ENCODE assay signal across 15 cellular contexts in genomic region chr9:124292696-124293593, GRCh38. TPM values are rescaled to one million over a fixed set of nuclear protein-coding genes. Genes with fewer than 3 reads are reported as not detected.
DNase-seq lines count a peak whose midpoint lies in the region; ATAC-seq and TF ChIP-seq lines count a peak whose summit lies in the region.
"Had no signal": no experiment of that assay in that cellular context is flagged by ENCODE, and none has a peak within 500 bp of the region (broad histone marks: within the 10 kb centered on the region; RNA-seq: fewer than 3 reads in every experiment).

No MANE protein-coding gene starts in this region.

- peak overlapping the region; percentile 66 for H3K27ac Mint-ChIP-seq in dendritic cell treated with granulocyte-macrophage colony-stimulating factor and Interleukin-4, amounts not matched to agents 40 ng/mL and 50 ng/mL, for 4 days
- peak overlapping the region; percentile 82 for H3K27ac Mint-ChIP-seq in osteocyte (ENCODE audit: unreplicated experiment)

- H3K4me3 Mint-ChIP-seq in dendritic cell treated with granulocyte-macrophage colony-stimulating factor and Interleukin-4, amounts not matched to agents 40 ng/mL and 50 ng/mL, for 4 days, result no peak overlapping the region
- no peak overlapping the region for H3K4me3 Mint-ChIP-seq in osteocyte (ENCODE audit: unreplicated experiment)
- H3K4me3 Mint-ChIP-seq: CD4-positive, CD25-positive, alpha-beta regulatory T cell had no signal

- H3K9me3 Mint-ChIP-seq in dendritic cell treated with granulocyte-macrophage colony-stimulating factor and Interleukin-4, amounts not matched to agents 40 ng/mL and 50 ng/mL, for 4 days, result no peaks in the 10 kb centered on the region
- no peaks in the 10 kb centered on the region for H3K9me3 Mint-ChIP-seq in osteocyte (ENCODE audit: unreplicated experiment)
- H3K9me3 Mint-ChIP-seq: CD4-positive, CD25-positive, alpha-beta regulatory T cell had no signal

- DNase-seq in ELF-1 (ENCODE audit: low read depth, low spot score) (peak; percentile 51), RPMI7951 (ENCODE audit: low read depth) (peak; percentile 76), osteocyte (ENCODE audit: extremely low spot score, unreplicated experiment) (no peak), NCI-H187 treated with DMSO at 0.1 percent for 48 hours (lab: John Stamatoyannopoulos, UW) (no peak), NCI-H1694 (lab: John Stamatoyannopoulos, UW) (no peak)
- no peak for DNase-seq in NK-92 treated with Interleukin-12 subunit alpha and Interleukin-12 subunit beta, amount 100 ng/mL, for 24 hours (lab: John Stamatoyannopoulos, UW)
- DNase-seq: CD4-positive, CD25-positive, alpha-beta regulatory T cell; EL; mammary epithelial cell; NCI-H2081; NCI-H774; stimulated activated CD4-positive, alpha-beta T cell treated with anti-CD3 and anti-CD28 coated beads, Interleukin-2, amount 100 ng/mL, for 48 hours; stimulated activated naive CD4-positive, alpha-beta T cell had no signal

- H3K27me3 Mint-ChIP-seq in dendritic cell treated with granulocyte-macrophage colony-stimulating factor and Interleukin-4, amounts not matched to agents 40 ng/mL and 50 ng/mL, for 4 days, result no peaks in the 10 kb centered on the region
- no peaks in the 10 kb centered on the region for H3K27me3 Mint-ChIP-seq in osteocyte (ENCODE audit: unreplicated experiment)

- peaks cover 87% of the 10 kb centered on the region for H3K36me3 Mint-ChIP-seq in dendritic cell treated with granulocyte-macrophage colony-stimulating factor and Interleukin-4, amounts not matched to agents 40 ng/mL and 50 ng/mL, for 4 days (ENCODE audit: low read depth)
- peaks cover 11% of the 10 kb centered on the region for H3K36me3 Mint-ChIP-seq in osteocyte (ENCODE audit: unreplicated experiment)
- H3K36me3 Mint-ChIP-seq: CD4-positive, CD25-positive, alpha-beta regulatory T cell had no signal

- peaks cover 94% of the 10 kb centered on the region for H3K4me1 Mint-ChIP-seq in dendritic cell treated with granulocyte-macrophage colony-stimulating factor and Interleukin-4, amounts not matched to agents 40 ng/mL and 50 ng/mL, for 4 days (ENCODE audit: low read depth)
- H3K4me1 Mint-ChIP-seq in osteocyte (ENCODE audit: unreplicated experiment), result peaks cover 83% of the 10 kb centered on the region

- intact Hi-C loops in dendritic cell treated with granulocyte-macrophage colony-stimulating factor and Interleukin-4, amounts not matched to agents 40 ng/mL and 50 ng/mL, for 4 days (cut with micrococcal nuclease), result loop anchor here (5.0 to 10.0 kb wide), 2 partner anchors 36 to 158 kb away; partner anchors contain the start of gene NEK6

- no peak for ATAC-seq in HG03378 (IDR thresholded peaks at IDR 0.05; ENCODE audit: unreplicated experiment)

- TF ChIP-seq CTCF in osteocyte (IDR thresholded peaks at IDR 0.05), result no peak

RNA-seq across cellular contexts. Expression of gene NEK6, which starts 35.2 kb away (rescaled TPM):
- 23.9 and 27.5 TPM in 2 replicates for total RNA-seq in RPMI7951 (2014; rRNA removed; shearing (Covaris generic))
- 111 and 115 TPM in 2 replicates for total RNA-seq in osteocyte

Comparison
In these comparisons a context has a peak if more than half of its experiments do, and no peak if none do; other contexts are left out.
1. DNase-seq: peak in ELF-1 (single experiment) and RPMI7951 (single experiment); none in osteocyte (single experiment), NCI-H187 treated with DMSO at 0.1 percent for 48 hours (single experiment), NK-92 treated with Interleukin-12 subunit alpha and Interleukin-12 subunit beta, amount 100 ng/mL, for 24 hours (single experiment) and NCI-H1694 (single experiment).